ENCODE assay signal across 1 cellular context in genomic region chr3:37824090-37824953, GRCh38.
TF ChIP-seq lines count a peak whose summit lies in the region.

No MANE protein-coding gene starts in this region.

TF ChIP-seq in K562, 482 proteins besides CTCF, POLR2A, EP300 and RAD21 (continued from another document):
- TF ChIP-seq, protein P1, sequence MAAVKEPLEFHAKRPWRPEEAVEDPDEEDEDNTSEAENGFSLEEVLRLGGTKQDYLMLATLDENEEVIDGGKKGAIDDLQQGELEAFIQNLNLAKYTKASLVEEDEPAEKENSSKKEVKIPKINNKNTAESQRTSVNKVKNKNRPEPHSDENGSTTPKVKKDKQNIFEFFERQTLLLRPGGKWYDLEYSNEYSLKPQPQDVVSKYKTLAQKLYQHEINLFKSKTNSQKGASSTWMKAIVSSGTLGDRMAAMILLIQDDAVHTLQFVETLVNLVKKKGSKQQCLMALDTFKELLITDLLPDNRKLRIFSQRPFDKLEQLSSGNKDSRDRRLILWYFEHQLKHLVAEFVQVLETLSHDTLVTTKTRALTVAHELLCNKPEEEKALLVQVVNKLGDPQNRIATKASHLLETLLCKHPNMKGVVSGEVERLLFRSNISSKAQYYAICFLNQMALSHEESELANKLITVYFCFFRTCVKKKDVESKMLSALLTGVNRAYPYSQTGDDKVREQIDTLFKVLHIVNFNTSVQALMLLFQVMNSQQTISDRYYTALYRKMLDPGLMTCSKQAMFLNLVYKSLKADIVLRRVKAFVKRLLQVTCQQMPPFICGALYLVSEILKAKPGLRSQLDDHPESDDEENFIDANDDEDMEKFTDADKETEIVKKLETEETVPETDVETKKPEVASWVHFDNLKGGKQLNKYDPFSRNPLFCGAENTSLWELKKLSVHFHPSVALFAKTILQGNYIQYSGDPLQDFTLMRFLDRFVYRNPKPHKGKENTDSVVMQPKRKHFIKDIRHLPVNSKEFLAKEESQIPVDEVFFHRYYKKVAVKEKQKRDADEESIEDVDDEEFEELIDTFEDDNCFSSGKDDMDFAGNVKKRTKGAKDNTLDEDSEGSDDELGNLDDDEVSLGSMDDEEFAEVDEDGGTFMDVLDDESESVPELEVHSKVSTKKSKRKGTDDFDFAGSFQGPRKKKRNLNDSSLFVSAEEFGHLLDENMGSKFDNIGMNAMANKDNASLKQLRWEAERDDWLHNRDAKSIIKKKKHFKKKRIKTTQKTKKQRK (IDR thresholded peaks at IDR 0.05; ENCODE audit: borderline replicate concordance, low read depth, low read length) = no peak
- peak; percentile 97 for TF ChIP-seq ZNF76 (CRISPR knock-in tag; IDR thresholded peaks at IDR 0.05; ENCODE audit: borderline replicate concordance)
- peak; percentile 79 for TF ChIP-seq ZNF347 (CRISPR knock-in tag; IDR thresholded peaks at IDR 0.05; ENCODE audit: low read depth)
- TF ChIP-seq RNF219 (CRISPR knock-in tag; IDR thresholded peaks at IDR 0.05) = no peak
- TF ChIP-seq BRCA1 (IDR thresholded peaks at IDR 0.05) = no peak
- TF ChIP-seq BRCA1 (CRISPR knock-in tag; IDR thresholded peaks at IDR 0.05) = no peak
- peak; percentile 97 for TF ChIP-seq CUX1 (CRISPR knock-in tag; IDR thresholded peaks at IDR 0.05)
- 0 out of 2 replicates have a peak, but pooled peaks have one; percentile 66 for TF ChIP-seq ZNF785 (CRISPR knock-in tag; IDR thresholded peaks at IDR 0.05)
- TF ChIP-seq MYBL2 (IDR thresholded peaks at IDR 0.05; ENCODE audit: low read depth) = no peak
- no peak for TF ChIP-seq MYBL2 (CRISPR knock-in tag; IDR thresholded peaks at IDR 0.05; ENCODE audit: borderline replicate concordance)
- TF ChIP-seq ZNF584 (CRISPR knock-in tag; IDR thresholded peaks at IDR 0.05; ENCODE audit: low read depth) = peak; percentile 96
- peak; percentile 87 for TF ChIP-seq TAF7 (tag; IDR thresholded peaks at IDR 0.05)
- TF ChIP-seq FOXJ2 (tag; IDR thresholded peaks at IDR 0.05) = 0 out of 2 replicates have a peak, but pooled peaks have one; percentile 46
- TF ChIP-seq MECOM (CRISPR knock-in tag; IDR thresholded peaks at IDR 0.05) = peak; percentile 93
